In the genomic region with DNA sequence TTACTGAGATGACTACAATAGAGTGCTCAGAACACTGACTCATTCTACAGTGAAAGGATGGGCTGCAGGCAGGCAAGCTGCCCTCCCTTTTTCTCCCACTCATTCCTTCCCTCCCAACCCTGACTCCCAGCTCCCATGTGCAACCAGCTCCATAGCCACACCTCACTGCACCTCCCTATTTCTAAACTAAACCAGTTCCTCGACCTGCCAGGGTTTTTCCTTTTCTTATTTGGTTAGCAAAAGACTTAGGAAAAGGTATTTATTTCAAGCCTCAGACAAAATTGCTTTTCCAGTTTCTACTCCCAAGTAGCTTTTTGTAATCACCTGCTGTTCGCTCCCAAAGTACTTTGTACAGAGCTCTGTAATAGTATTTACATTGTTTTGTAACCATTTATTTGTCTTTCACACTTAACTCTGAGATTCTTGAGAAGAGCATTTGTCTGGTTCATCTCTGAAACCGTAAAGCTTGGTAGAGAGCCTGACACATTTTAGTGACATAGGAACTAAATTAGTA, we compare ENCODE assay signal across 11 cellular contexts. TPM values are rescaled to one million over a fixed set of nuclear protein-coding genes. Genes with fewer than 3 reads are reported as not detected.
DNase-seq lines count a peak whose midpoint lies in the region; ATAC-seq and TF ChIP-seq lines count a peak whose summit lies in the region.
"Had no signal": no experiment of that assay in that cellular context is flagged by ENCODE, and none has a peak within 500 bp of the region (broad histone marks: within the 10 kb centered on the region; RNA-seq: fewer than 3 reads in every experiment).

No MANE protein-coding gene starts in this region.

- H3K27me3 ChIP-seq in SJSA1 (replicated peaks) (no peaks in the 10 kb centered on the region), thyroid gland (no peaks in the 10 kb centered on the region)

- H3K27ac ChIP-seq in SJSA1 = no peak overlapping the region
- H3K27ac ChIP-seq in thyroid gland = peak overlapping the region in 1 of 3 donors; percentile 6

- intact Hi-C loops in thyroid gland (cut with DNase I) = no loop called here

- H3K36me3 ChIP-seq in SJSA1 = no peaks in the 10 kb centered on the region
- H3K36me3 ChIP-seq in thyroid gland = no peaks in the 10 kb centered on the region

- no peak overlapping the region for H3K4me3 ChIP-seq in SJSA1
- no peak overlapping the region for H3K4me3 ChIP-seq in thyroid gland (replicated peaks in 1 of 3)

- H3K4me1 ChIP-seq in SJSA1 (replicated peaks) (peaks cover 7% of the 10 kb centered on the region), thyroid gland (no peaks in the 10 kb centered on the region)

- no peaks in the 10 kb centered on the region for H3K9me3 ChIP-seq in SJSA1 (replicated peaks)
- no peaks in the 10 kb centered on the region for H3K9me3 ChIP-seq in thyroid gland

- no peak for ATAC-seq in HG03565 (IDR thresholded peaks at IDR 0.05; ENCODE audit: unreplicated experiment)
- no peak for ATAC-seq in HG03432 (IDR thresholded peaks at IDR 0.05; ENCODE audit: unreplicated experiment)

- 29 to 34% methylated on average over 3 of the region's 3 CpGs for WGBS in thyroid gland, 2 donors

- no peak for TF ChIP-seq CTCF in thyroid gland (IDR thresholded peaks at IDR 0.05)

- no peak for TF ChIP-seq POLR2A in thyroid gland (IDR thresholded peaks at IDR 0.05)

- DNase-seq in NCI-H1417 (lab: John Stamatoyannopoulos, UW) (peak in 2 of 3 experiments; percentile 23 to 55), NCI-H1417 treated with DMSO at 0.1 percent for 48 hours (lab: John Stamatoyannopoulos, UW) (no peak), SJSA1 (ENCODE audit: low read depth in 1 of 2, low spot score in 2 of 2) (peak; percentile 47 to 48), iris pigment epithelial cell (ENCODE audit: low read depth) (peak; percentile 68), thyroid gland (peak; percentile 46 to 56), NCI-H187 treated with DMSO at 0.1 percent for 48 hours (lab: John Stamatoyannopoulos, UW) (no peak)
- DNase-seq: activated CD4-positive, alpha-beta memory T cell treated with anti-CD3 and anti-CD28 coated beads for 36 hours; NCI-H446 treated with DMSO at 0.1 percent for 48 hours had no signal

RNA-seq across cellular contexts. Expression of gene AADAC, which starts 2.2 kb away (rescaled TPM):
- total RNA-seq in SJSA1 (2014; rRNA removed; shearing (Covaris generic)) = 0.34 TPM in 2 replicates
- not detected for total RNA-seq in thyroid gland
- total RNA-seq: activated CD4-positive, alpha-beta memory T cell treated with anti-CD3 and anti-CD28 coated beads for 36 hours; chondrocyte had no signal

RNA-seq across cellular contexts. Expression of gene SUCNR1, which starts 57.3 kb away (rescaled TPM):
- 0.05 TPM in 1 of 2 replicates, not detected in the other for total RNA-seq in SJSA1 (2014; rRNA removed; shearing (Covaris generic))
- 10 to 100 TPM in 2 of 4 donors, 1 to 10 TPM in 2; 9.0 to 12.4 (median 10.4) TPM for total RNA-seq in thyroid gland
- total RNA-seq: activated CD4-positive, alpha-beta memory T cell treated with anti-CD3 and anti-CD28 coated beads for 36 hours had no signal

Comparison
In these comparisons a context has a peak if more than half of its experiments do, and no peak if none do; other contexts are left out.
1. DNase-seq: peak in NCI-H1417 (2 of 3), SJSA1 (2 of 2), iris pigment epithelial cell (single experiment) and thyroid gland (2 of 2); none in NCI-H1417 treated with DMSO at 0.1 percent for 48 hours (single experiment) and NCI-H187 treated with DMSO at 0.1 percent for 48 hours (single experiment).